7 cellular contexts compared by ENCODE assay signal in the genomic region with DNA sequence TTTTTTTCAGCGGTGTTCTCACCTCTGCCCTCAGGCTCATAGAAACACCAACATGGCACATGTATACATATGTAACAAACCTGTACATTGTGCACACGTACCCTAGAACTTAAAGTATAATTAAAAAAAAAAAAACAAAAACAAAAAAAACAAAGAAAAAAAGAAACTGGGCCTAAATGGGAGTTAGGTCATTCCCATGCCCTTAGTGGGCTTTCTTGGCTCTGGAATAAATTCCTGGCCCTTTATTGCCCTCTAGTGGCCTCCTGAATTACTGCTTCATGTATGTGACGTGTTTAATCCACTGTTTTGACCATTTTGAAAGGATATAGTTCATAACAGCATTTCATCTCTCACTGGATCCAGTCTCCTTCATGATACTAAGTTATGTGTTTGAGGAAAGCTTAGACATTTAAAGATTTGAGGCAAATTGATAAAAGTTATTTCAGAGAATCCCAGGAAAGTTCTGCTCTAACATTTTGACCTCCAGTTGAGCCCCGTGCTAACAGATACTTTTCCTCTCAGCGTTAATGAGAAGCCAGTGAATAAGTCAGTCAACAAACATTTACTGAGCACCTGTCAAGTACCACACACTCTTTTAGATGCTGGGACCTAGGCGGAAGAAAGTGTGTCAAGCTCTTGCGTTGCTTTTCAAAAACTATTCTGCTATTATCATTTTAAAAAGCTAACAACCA. TPM values are rescaled to one million over a fixed set of nuclear protein-coding genes. Genes with fewer than 3 reads are reported as not detected.
DNase-seq lines count a peak whose midpoint lies in the region; ATAC-seq, FAIRE-seq and TF ChIP-seq lines count a peak whose summit lies in the region.

No MANE protein-coding gene starts in this region.

- H3K79me2 ChIP-seq in DND-41 (ENCODE audit: insufficient read depth, low read length) (no peaks in the 10 kb centered on the region), OCI-LY1 (ENCODE audit: insufficient read depth, low read length) (no peaks in the 10 kb centered on the region)

- H2AFZ ChIP-seq in DND-41 (ENCODE audit: low read depth, low read length) (no peak overlapping the region), OCI-LY1 (ENCODE audit: low read length) (no peak overlapping the region)

- H3K4me1 ChIP-seq in DND-41 (ENCODE audit: insufficient read depth, low read length) (no peaks in the 10 kb centered on the region), OCI-LY1 (ENCODE audit: insufficient read depth, low read length, severe bottlenecking) (no peaks in the 10 kb centered on the region), subcutaneous abdominal adipose tissue (ENCODE audit: control insufficient read depth in 5 of 5, insufficient read depth in 5 of 5, low read length in 5 of 5) (peaks cover 4 to 39% (median 22%) of the 10 kb centered on the region in 5 donors)

- H3K27ac ChIP-seq in DND-41 (ENCODE audit: low read length) (no peak overlapping the region), OCI-LY1 (ENCODE audit: low read depth, low read length, poor library complexity, severe bottlenecking) (no peak overlapping the region), caudate nucleus (ENCODE audit: low read depth, low read length) (peak overlapping the region; percentile 39), subcutaneous abdominal adipose tissue (ENCODE audit: low read depth, low read length) (peak overlapping the region; percentile 95)

- DNase-seq in DND-41: peak; percentile 51
- peak; percentile 47 for DNase-seq in HTR-8/SVneo (ENCODE audit: insufficient read length, low spot score)
- DNase-seq in caudate nucleus (lab: John Stamatoyannopoulos, UW): peak in 12 of 61 donors; percentile 5 to 60 (median 21)
- peak; percentile 38 for DNase-seq in kidney epithelial cell (ENCODE audit: low read depth)

- TF ChIP-seq CTCF in DND-41 (IDR thresholded peaks at IDR 0.05; ENCODE audit: borderline replicate concordance, extremely low read depth, low read length, poor library complexity, severe bottlenecking) (peak; percentile 81), OCI-LY1 (IDR thresholded peaks at IDR 0.05; ENCODE audit: low read length) (peak; percentile 96), kidney epithelial cell (IDR thresholded peaks at IDR 0.05; ENCODE audit: insufficient read depth, low read length, poor library complexity, severe bottlenecking) (peak; percentile 75)

- H3K9me3 ChIP-seq in DND-41 (ENCODE audit: insufficient read depth, low read length, severe bottlenecking) (peaks cover 11% of the 10 kb centered on the region), OCI-LY1 (ENCODE audit: low read length) (peaks cover 12% of the 10 kb centered on the region), subcutaneous abdominal adipose tissue (ENCODE audit: control insufficient read depth in 5 of 5, low read length in 5 of 5) (peaks cover 0 to 11% (median 9%) of the 10 kb centered on the region in 5 donors)

- FAIRE-seq in HTR-8/SVneo (lab: Jason Lieb, UNC): no peak

- H3K9me2 ChIP-seq in OCI-LY1 (ENCODE audit: low read depth, low read length): no peaks in the 10 kb centered on the region

- H4K20me1 ChIP-seq in DND-41 (ENCODE audit: insufficient read depth, low read length) (no peaks in the 10 kb centered on the region), OCI-LY1 (ENCODE audit: insufficient read depth, low read length) (no peaks in the 10 kb centered on the region)

- ATAC-seq in DND-41 (ENCODE audit: insufficient read depth, low read depth) (peak; percentile 67; the same call in 2 of the 3 replicates), GM19351 (IDR thresholded peaks at IDR 0.05; ENCODE audit: unreplicated experiment) (no peak)

- no peaks in the 10 kb centered on the region for H3F3A ChIP-seq in OCI-LY1 (ENCODE audit: insufficient read depth, low read length)

- H3K27me3 ChIP-seq in DND-41 (ENCODE audit: insufficient read depth, low read length, poor library complexity): peaks cover 22% of the 10 kb centered on the region
- no peaks in the 10 kb centered on the region; the same call in 1 of the 2 replicates for H3K27me3 ChIP-seq in OCI-LY1 (ENCODE audit: insufficient read depth, low read length)
- H3K27me3 ChIP-seq in kidney epithelial cell (ENCODE audit: control insufficient read depth, insufficient read depth, low read length): no peaks in the 10 kb centered on the region
- no peaks in the 10 kb centered on the region for H3K27me3 ChIP-seq in subcutaneous abdominal adipose tissue (ENCODE audit: control insufficient read depth in 5 of 5, insufficient read depth in 4 of 5, low read length in 5 of 5)

- no peak overlapping the region for H3K4me2 ChIP-seq in DND-41 (ENCODE audit: insufficient read depth, low read length)
- H3K4me2 ChIP-seq in OCI-LY1 (ENCODE audit: low read length): no peak overlapping the region

- H3K9ac ChIP-seq in DND-41 (ENCODE audit: low read depth, low read length) (no peak overlapping the region), OCI-LY1 (ENCODE audit: low read length) (no peak overlapping the region), subcutaneous abdominal adipose tissue (ENCODE audit: low read length in 5 of 5) (peak overlapping the region in 3 of 5 donors; percentile 57 to 76 (median 64))

- H3K4me3 ChIP-seq in DND-41 (ENCODE audit: low read depth in 1 of 2, low read length in 2 of 2): no peak overlapping the region
- no peak overlapping the region for H3K4me3 ChIP-seq in OCI-LY1 (ENCODE audit: low read depth, low read length, poor library complexity, severe bottlenecking)
- H3K4me3 ChIP-seq in kidney epithelial cell (ENCODE audit: low read depth, low read length): no peak overlapping the region
- H3K4me3 ChIP-seq in subcutaneous abdominal adipose tissue (ENCODE audit: low read depth in 1 of 5, low read length in 5 of 5): no peak overlapping the region

- no peaks in the 10 kb centered on the region for H3K36me3 ChIP-seq in DND-41 (ENCODE audit: insufficient read depth, low read length)
- no peaks in the 10 kb centered on the region for H3K36me3 ChIP-seq in OCI-LY1 (ENCODE audit: insufficient read depth, low read length)
- no peaks in the 10 kb centered on the region for H3K36me3 ChIP-seq in kidney epithelial cell (ENCODE audit: control insufficient read depth, insufficient read depth, low read length)
- no peaks in the 10 kb centered on the region for H3K36me3 ChIP-seq in subcutaneous abdominal adipose tissue (ENCODE audit: control insufficient read depth in 5 of 5, insufficient read depth in 5 of 5, low read length in 5 of 5)

RNA-seq across cellular contexts. Expression of a gene that starts 54.7 kb away (rescaled TPM):
- 67.9 and 69.0 TPM in 2 replicates for total RNA-seq in kidney epithelial cell

Comparison
In these comparisons a context has a peak if more than half of its experiments do, and no peak if none do; other contexts are left out.
1. H3K27ac ChIP-seq: peak in caudate nucleus (single experiment) and subcutaneous abdominal adipose tissue (single experiment); none in DND-41 (single experiment) and OCI-LY1 (single experiment).
2. H3K9ac ChIP-seq: peak in subcutaneous abdominal adipose tissue (3 of 5); none in DND-41 (single experiment) and OCI-LY1 (single experiment).
3. Peak in every context shown above with its lines, with median percentiles within 50 percentile points of each other: CTCF ChIP-seq.